In genomic region chr22:18105981-18106380, GRCh38 we compare ENCODE assay signal across 1 cellular context. TPM values are rescaled to one million over a fixed set of nuclear protein-coding genes. Genes with fewer than 3 reads are reported as not detected.
"Had no signal": no experiment of that assay in that cellular context is flagged by ENCODE, and none has a peak within 500 bp of the region (broad histone marks: within the 10 kb centered on the region; RNA-seq: fewer than 3 reads in every experiment).

No MANE protein-coding gene starts in this region.

RNA-seq across cellular contexts. Expression of gene TUBA8, which starts 4.6 kb away (rescaled TPM):
- total RNA-seq: epithelial cell of proximal tubule had no signal
